ENCODE assay signal across 24 cellular contexts in genomic region chr9:114682846-114683245, GRCh38. TPM values are rescaled to one million over a fixed set of nuclear protein-coding genes. Genes with fewer than 3 reads are reported as not detected.
DNase-seq lines count a peak whose midpoint lies in the region; ATAC-seq, FAIRE-seq and TF ChIP-seq lines count a peak whose summit lies in the region.
"Had no signal": no experiment of that assay in that cellular context is flagged by ENCODE, and none has a peak within 500 bp of the region (broad histone marks: within the 10 kb centered on the region; RNA-seq: fewer than 3 reads in every experiment).

No MANE protein-coding gene starts in this region.

- FAIRE-seq in urothelium cell line (lab: Jason Lieb, UNC): no peak

- no peak overlapping the region for H3K9ac ChIP-seq in endodermal cell (ENCODE audit: extremely low read depth, low read length, poor library complexity, severe bottlenecking)

- peaks cover 21% of the 10 kb centered on the region for H3K36me3 Mint-ChIP-seq in stimulated activated naive CD8-positive, alpha-beta T cell treated with anti-CD3 and anti-CD28 coated beads, Interleukin-15, Interleukin-2, amounts not matched to agents 100 ng/mL and 50 ng/mL, for 24 hours (ENCODE audit: low read depth)
- peaks cover 22% of the 10 kb centered on the region for H3K36me3 Mint-ChIP-seq in activated T-helper 1 cell treated with anti-CD3 and anti-CD28 coated beads, Interleukin-12 subunit alpha, Interleukin-12 subunit beta, Interleukin-2, Interleukin-4 antibody, amounts not matched to agents 30 ng/mL and 10 ng/mL and 1 ng/mL, durations not matched to agents 14 hours and 24 hours and 36 hours (ENCODE audit: low read depth)
- H3K36me3 Mint-ChIP-seq in endodermal cell (ENCODE audit: low read depth): no peaks in the 10 kb centered on the region
- H3K36me3 Mint-ChIP-seq: CD4-positive, alpha-beta memory T cell had no signal

- intact Hi-C loops in activated T-helper 1 cell treated with anti-CD3 and anti-CD28 coated beads, Interleukin-12 subunit alpha, Interleukin-12 subunit beta, Interleukin-2, Interleukin-4 antibody, amounts not matched to agents 30 ng/mL and 10 ng/mL and 1 ng/mL, durations not matched to agents 14 hours and 24 hours and 36 hours (cut with micrococcal nuclease): loop anchor here (1.0 kb wide), 6 partner anchors 15 to 306 kb away; partner anchors contain the start of genes TNFSF15 and TNFSF8

- peaks cover 6% of the 10 kb centered on the region for H3K27me3 Mint-ChIP-seq in stimulated activated naive CD8-positive, alpha-beta T cell treated with anti-CD3 and anti-CD28 coated beads, Interleukin-15, Interleukin-2, amounts not matched to agents 100 ng/mL and 50 ng/mL, for 24 hours
- H3K27me3 Mint-ChIP-seq in activated T-helper 1 cell treated with anti-CD3 and anti-CD28 coated beads, Interleukin-12 subunit alpha, Interleukin-12 subunit beta, Interleukin-2, Interleukin-4 antibody, amounts not matched to agents 30 ng/mL and 10 ng/mL and 1 ng/mL, durations not matched to agents 14 hours and 24 hours and 36 hours (ENCODE audit: insufficient read depth): no peaks in the 10 kb centered on the region
- peaks cover 8% of the 10 kb centered on the region for H3K27me3 Mint-ChIP-seq in endodermal cell (ENCODE audit: insufficient read depth)

- H3K27ac ChIP-seq in endodermal cell (ENCODE audit: low read depth, low read length): no peak overlapping the region
- H3K27ac ChIP-seq: PC-9, SJSA1 had no signal

- TF ChIP-seq CTCF in endodermal cell (conservative IDR thresholded peaks at IDR 0.05): no peak

- H3K36me3 ChIP-seq in endodermal cell (ENCODE audit: control insufficient read depth, insufficient read depth, low read length): no peaks in the 10 kb centered on the region
- H3K36me3 ChIP-seq: MG63, SJSA1 had no signal

- WGBS in endodermal cell (ENCODE audit: insufficient coverage in 1 of 2, insufficient read length in 1 of 2), 2 experiments: 85% methylated on average over 3 of the region's 3 CpGs; no CpG with 5 or more reads in 1 of the 2 experiments

- H3K27me3 ChIP-seq in endodermal cell (ENCODE audit: control insufficient read depth, insufficient read depth, low read length, poor library complexity, severe bottlenecking): no peaks in the 10 kb centered on the region
- H3K27me3 ChIP-seq: MG63, SJSA1 had no signal

- peak overlapping the region; percentile 38 for H3K27ac Mint-ChIP-seq in stimulated activated naive CD8-positive, alpha-beta T cell treated with anti-CD3 and anti-CD28 coated beads, Interleukin-15, Interleukin-2, amounts not matched to agents 100 ng/mL and 50 ng/mL, for 24 hours
- H3K27ac Mint-ChIP-seq in activated T-helper 1 cell treated with anti-CD3 and anti-CD28 coated beads, Interleukin-12 subunit alpha, Interleukin-12 subunit beta, Interleukin-2, Interleukin-4 antibody, amounts not matched to agents 30 ng/mL and 10 ng/mL and 1 ng/mL, durations not matched to agents 14 hours and 24 hours and 36 hours: peak overlapping the region; percentile 49
- H3K27ac Mint-ChIP-seq in endodermal cell: no peak overlapping the region
- H3K27ac Mint-ChIP-seq: GM23338, H9 had no signal

- H3K9me3 ChIP-seq in endodermal cell (ENCODE audit: control insufficient read depth, low read length): no peaks in the 10 kb centered on the region
- H3K9me3 ChIP-seq: SJSA1 had no signal

- no peak for ATAC-seq in stimulated activated naive CD8-positive, alpha-beta T cell treated with anti-CD3 and anti-CD28 coated beads, Interleukin-15, Interleukin-2, amounts not matched to agents 100 U/mL and 50 U/mL, for 24 hours
- ATAC-seq in GM19467 (IDR thresholded peaks at IDR 0.05; ENCODE audit: unreplicated experiment) (no peak), GM21529 (IDR thresholded peaks at IDR 0.05; ENCODE audit: unreplicated experiment) (no peak)

- no peak for DNase-seq in stimulated activated naive CD8-positive, alpha-beta T cell treated with anti-CD3 and anti-CD28 coated beads, Interleukin-15, Interleukin-2, amounts not matched to agents 100 U/mL and 50 U/mL, for 24 hours
- no peak for DNase-seq in activated T-helper 1 cell treated with anti-CD3 and anti-CD28 coated beads, Interleukin-12 subunit alpha, Interleukin-12 subunit beta, Interleukin-2, Interleukin-4 antibody, amounts not matched to agents 30 ng/mL and 10 ng/mL and 1 ng/mL, durations not matched to agents 14 hours and 24 hours and 36 hours (ENCODE audit: low spot score)
- DNase-seq in endodermal cell: peak; percentile 7
- DNase-seq in urothelium cell line (ENCODE audit: low spot score): peak; percentile 31
- DNase-seq in NCI-H2227 treated with DMSO at 0.1 percent for 48 hours (lab: John Stamatoyannopoulos, UW): no peak
- DNase-seq: Calu3; CD4-positive, alpha-beta memory T cell; GF-D8; H9; KBM-7; MG63; NCI-H1105 treated with DMSO at 0.1 percent for 48 hours; NCI-H146; NCI-H446; PC-9 had no signal

- H3K4me1 ChIP-seq in endodermal cell (ENCODE audit: control insufficient read depth, insufficient read depth, low read length): no peaks in the 10 kb centered on the region

- H3K4me3 ChIP-seq in endodermal cell (ENCODE audit: low read length): no peak overlapping the region
- H3K4me3 ChIP-seq: GM23338, MG63, PC-9, SJSA1 had no signal

- no peak overlapping the region for H3K4me3 Mint-ChIP-seq in stimulated activated naive CD8-positive, alpha-beta T cell treated with anti-CD3 and anti-CD28 coated beads, Interleukin-15, Interleukin-2, amounts not matched to agents 100 ng/mL and 50 ng/mL, for 24 hours
- no peak overlapping the region for H3K4me3 Mint-ChIP-seq in activated T-helper 1 cell treated with anti-CD3 and anti-CD28 coated beads, Interleukin-12 subunit alpha, Interleukin-12 subunit beta, Interleukin-2, Interleukin-4 antibody, amounts not matched to agents 30 ng/mL and 10 ng/mL and 1 ng/mL, durations not matched to agents 14 hours and 24 hours and 36 hours
- H3K4me3 Mint-ChIP-seq in endodermal cell: no peak overlapping the region
- H3K4me3 Mint-ChIP-seq: CD4-positive, alpha-beta memory T cell; GM23338; H9 had no signal

- peaks cover 75% of the 10 kb centered on the region for H3K4me1 Mint-ChIP-seq in stimulated activated naive CD8-positive, alpha-beta T cell treated with anti-CD3 and anti-CD28 coated beads, Interleukin-15, Interleukin-2, amounts not matched to agents 100 ng/mL and 50 ng/mL, for 24 hours (ENCODE audit: low read depth)
- H3K4me1 Mint-ChIP-seq in activated T-helper 1 cell treated with anti-CD3 and anti-CD28 coated beads, Interleukin-12 subunit alpha, Interleukin-12 subunit beta, Interleukin-2, Interleukin-4 antibody, amounts not matched to agents 30 ng/mL and 10 ng/mL and 1 ng/mL, durations not matched to agents 14 hours and 24 hours and 36 hours (ENCODE audit: low read depth): peaks cover 81% of the 10 kb centered on the region
- peaks cover 2% of the 10 kb centered on the region for H3K4me1 Mint-ChIP-seq in endodermal cell
- H3K4me1 Mint-ChIP-seq: GM23338 had no signal

- H3K9me3 Mint-ChIP-seq in stimulated activated naive CD8-positive, alpha-beta T cell treated with anti-CD3 and anti-CD28 coated beads, Interleukin-15, Interleukin-2, amounts not matched to agents 100 ng/mL and 50 ng/mL, for 24 hours: peaks cover 5% of the 10 kb centered on the region
- H3K9me3 Mint-ChIP-seq in activated T-helper 1 cell treated with anti-CD3 and anti-CD28 coated beads, Interleukin-12 subunit alpha, Interleukin-12 subunit beta, Interleukin-2, Interleukin-4 antibody, amounts not matched to agents 30 ng/mL and 10 ng/mL and 1 ng/mL, durations not matched to agents 14 hours and 24 hours and 36 hours: peaks cover 19% of the 10 kb centered on the region
- H3K9me3 Mint-ChIP-seq in endodermal cell: no peaks in the 10 kb centered on the region
- H3K9me3 Mint-ChIP-seq: CD4-positive, alpha-beta memory T cell; GM23338; H9 had no signal

RNA-seq across cellular contexts. Expression of gene TEX48, which starts 0.9 kb away (rescaled TPM):
- 1.0 and 1.2 TPM in 2 replicates for total RNA-seq in activated T-helper 1 cell treated with anti-CD3 and anti-CD28 coated beads, Interleukin-12 subunit alpha, Interleukin-12 subunit beta, Interleukin-2, Interleukin-4 antibody, amounts not matched to agents 30 ng/mL and 10 ng/mL and 1 ng/mL, durations not matched to agents 14 hours and 24 hours and 36 hours
- not detected for total RNA-seq in endodermal cell
- polyA plus RNA-seq in endodermal cell (2013, experiment 1 of 2): not detected
- polyA plus RNA-seq in endodermal cell (2013, experiment 2 of 2): not detected
- total RNA-seq: A673; Calu3; CD4-positive, alpha-beta memory T cell; GM23338; H9; PC-9; Right ventricle myocardium inferior; RPMI7951; SJSA1 had no signal
- polyA plus RNA-seq: GM23338 had no signal

RNA-seq across cellular contexts. Expression of gene TEX53, which starts 25.2 kb away (rescaled TPM):
- total RNA-seq in activated T-helper 1 cell treated with anti-CD3 and anti-CD28 coated beads, Interleukin-12 subunit alpha, Interleukin-12 subunit beta, Interleukin-2, Interleukin-4 antibody, amounts not matched to agents 30 ng/mL and 10 ng/mL and 1 ng/mL, durations not matched to agents 14 hours and 24 hours and 36 hours: not detected in 2 replicates
- not detected for total RNA-seq in endodermal cell
- not detected for polyA plus RNA-seq in endodermal cell (2013, experiment 1 of 2)
- polyA plus RNA-seq in endodermal cell (2013, experiment 2 of 2): not detected
- total RNA-seq: A673; Calu3; CD4-positive, alpha-beta memory T cell; GM23338; H9; HT1080; PC-9; Right ventricle myocardium inferior; RPMI7951; SJSA1 had no signal
- polyA plus RNA-seq: CD4-positive, alpha-beta memory T cell; GM23338 had no signal

Comparison
In these comparisons a context has a peak if more than half of its experiments do, and no peak if none do; other contexts are left out.
1. DNase-seq: peak in endodermal cell (single experiment) and urothelium cell line (single experiment); none in stimulated activated naive CD8-positive, alpha-beta T cell treated with anti-CD3 and anti-CD28 coated beads, Interleukin-15, Interleukin-2, amounts not matched to agents 100 U/mL and 50 U/mL, for 24 hours (single experiment), activated T-helper 1 cell treated with anti-CD3 and anti-CD28 coated beads, Interleukin-12 subunit alpha, Interleukin-12 subunit beta, Interleukin-2, Interleukin-4 antibody, amounts not matched to agents 30 ng/mL and 10 ng/mL and 1 ng/mL, durations not matched to agents 14 hours and 24 hours and 36 hours (single experiment) and NCI-H2227 treated with DMSO at 0.1 percent for 48 hours (single experiment).